In the genomic region with DNA sequence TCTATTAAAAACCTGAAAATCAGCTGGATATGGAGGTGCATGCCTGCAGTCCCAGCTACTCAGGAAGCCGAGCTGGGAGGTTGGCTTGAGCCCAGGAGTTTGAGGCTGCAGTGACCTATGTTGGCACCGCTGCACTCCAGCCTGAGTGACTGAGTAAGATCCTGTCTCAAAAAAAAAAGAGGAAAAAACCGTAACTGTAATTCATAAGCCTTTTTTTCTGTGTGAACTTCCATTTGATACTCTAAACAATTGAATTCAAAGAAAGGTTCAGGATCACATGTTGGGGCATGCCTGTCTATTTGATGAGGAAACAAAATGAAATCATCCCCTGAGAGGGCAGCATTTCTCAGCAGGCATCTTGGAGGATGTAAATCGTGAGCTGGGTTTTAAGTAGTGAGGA, we compare ENCODE assay signal across 12 cellular contexts. TPM values are rescaled to one million over a fixed set of nuclear protein-coding genes. Genes with fewer than 3 reads are reported as not detected.
DNase-seq lines count a peak whose midpoint lies in the region; ATAC-seq and TF ChIP-seq lines count a peak whose summit lies in the region.
"Had no signal": no experiment of that assay in that cellular context is flagged by ENCODE, and none has a peak within 500 bp of the region (broad histone marks: within the 10 kb centered on the region; RNA-seq: fewer than 3 reads in every experiment).

No MANE protein-coding gene starts in this region.

- peaks cover 5% of the 10 kb centered on the region for H3K36me3 ChIP-seq in brain microvascular endothelial cell (replicated peaks)

- TF ChIP-seq CTCF in AG04450 (IDR thresholded peaks at IDR 0.05; ENCODE audit: low read depth, low read length) (no peak), brain microvascular endothelial cell (IDR thresholded peaks at IDR 0.05; ENCODE audit: low read depth, low read length, missing control alignments) (no peak)

- H3K27me3 ChIP-seq in AG04450 (ENCODE audit: control insufficient read depth, insufficient read depth, low read length), result no peaks in the 10 kb centered on the region
- no peaks in the 10 kb centered on the region for H3K27me3 ChIP-seq in brain microvascular endothelial cell (replicated peaks)

- peak overlapping the region; percentile 68 for H3K27ac ChIP-seq in AG04450 (ENCODE audit: low read depth, low read length)
- H3K27ac ChIP-seq in brain microvascular endothelial cell, result peak overlapping the region; percentile 31

- no peak for ATAC-seq in HG02852 (IDR thresholded peaks at IDR 0.05; ENCODE audit: unreplicated experiment)
- no peak for ATAC-seq in HG02763 (IDR thresholded peaks at IDR 0.05; ENCODE audit: unreplicated experiment)
- ATAC-seq: activated naive CD4-positive, alpha-beta T cell treated with anti-CD3 and anti-CD28 coated beads, Interleukin-2, amount 50 U/mL, for 72 hours had no signal

- H3K4me3 ChIP-seq in AG04450 (ENCODE audit: low read depth, low read length) (no peak overlapping the region), brain microvascular endothelial cell (ENCODE audit: low read depth, low read length) (no peak overlapping the region)

- CTCF ChIA-PET in AG04450 (lab: Charles Lee), result interaction anchor here (0.7 kb wide), 1 partner anchor 8 kb away, joined by 3 read pairs; no protein-coding TSS in a partner anchor

- POLR2A ChIA-PET in AG04450 (lab: Yijun Ruan, JAX), result no interaction called here

- no peaks in the 10 kb centered on the region for H3K9me3 ChIP-seq in AG04450 (ENCODE audit: control insufficient read depth, insufficient read depth, low read length)
- H3K9me3 ChIP-seq: Caco-2 had no signal

- DNase-seq in AG04450 (ENCODE audit: low read depth, low spot score) (no peak), HT1080 (ENCODE audit: low read depth) (peak; percentile 97), brain microvascular endothelial cell (peak; percentile 62), kidney glomerular epithelial cell (lab: John Stamatoyannopoulos, UW) (peak; percentile 40), HK-2 (ENCODE audit: unreplicated experiment) (no peak)
- DNase-seq in stimulated activated CD4-positive, alpha-beta T cell treated with anti-CD3 and anti-CD28 coated beads, Interleukin-2, amount 100 ng/mL, for 24 hours, result no peak
- DNase-seq: activated CD4-positive, alpha-beta T cell treated with anti-CD3 and anti-CD28 coated beads for 1 hour; Caco-2 had no signal

- in situ Hi-C loops in brain microvascular endothelial cell (cut with HindIII; ENCODE audit: low pct_ligation_motif_present, low sequenced_read_pairs), result no loop called here

RNA-seq across cellular contexts. Expression of a gene that starts 38.8 kb away (rescaled TPM):
- polyA plus RNA-seq in AG04450 (2011; rRNA removed), result 58.2 and 71.9 TPM in 2 replicates
- polyA minus RNA-seq in AG04450 (2011; rRNA and poly(A)+ RNA removed), result 84.4 and 118 TPM in 2 replicates
- 60.9 and 76.0 TPM in 2 replicates for total RNA-seq in HT1080 (2014; rRNA removed; shearing (Covaris generic))
- 49.5 and 73.9 TPM in 2 replicates for polyA plus RNA-seq in HT1080 (2015; cell fraction: cytosol; rRNA removed)
- 472 and 506 TPM in 2 replicates for polyA plus RNA-seq in HT1080 (2015; cell fraction: nucleus; rRNA removed)
- total RNA-seq: OCI-LY7 had no signal

Comparison
In these comparisons a context has a peak if more than half of its experiments do, and no peak if none do; other contexts are left out.
1. DNase-seq: peak in HT1080 (single experiment), brain microvascular endothelial cell (single experiment) and kidney glomerular epithelial cell (single experiment); none in AG04450 (single experiment), stimulated activated CD4-positive, alpha-beta T cell treated with anti-CD3 and anti-CD28 coated beads, Interleukin-2, amount 100 ng/mL, for 24 hours (0 of 2) and HK-2 (single experiment).